Comparison of ENCODE assay signal across 19 cellular contexts in genomic region chr2:53820711-53821110, GRCh38.
"Had no signal": no experiment of that assay in that cellular context is flagged by ENCODE, and none has a peak within 500 bp of the region (broad histone marks: within the 10 kb centered on the region; RNA-seq: fewer than 3 reads in every experiment).

No MANE protein-coding gene starts in this region.

- H3K27me3 ChIP-seq: heart right ventricle, neutrophil, sigmoid colon, stomach, transverse colon had no signal

- H3K27ac ChIP-seq: heart right ventricle, neutrophil, psoas muscle, sigmoid colon, skin epidermis, stomach, thoracic aorta had no signal

- H3K4me1 ChIP-seq: psoas muscle, sigmoid colon had no signal

- DNase-seq: cortex of kidney; effector memory CD8-positive, alpha-beta T cell; heart right ventricle; hypothalamus; left ventricle myocardium superior; naive thymus-derived CD8-positive, alpha-beta T cell; psoas muscle; retina; sigmoid colon; stimulated activated CD4-positive, alpha-beta T cell treated with anti-CD3 and anti-CD28 coated beads, Interleukin-2, amount 100 ng/mL, for 24 hours; stimulated activated naive CD4-positive, alpha-beta T cell; stomach; substantia nigra; transverse colon had no signal

- ATAC-seq: effector memory CD8-positive, alpha-beta T cell; left ventricle myocardium superior; naive thymus-derived CD8-positive, alpha-beta T cell; psoas muscle had no signal

- H3K9me3 ChIP-seq: heart right ventricle, mucosa of descending colon, neutrophil, psoas muscle, sigmoid colon, stomach, thoracic aorta, transverse colon had no signal

- H3K4me3 ChIP-seq: heart right ventricle, lung, mucosa of descending colon, psoas muscle, sigmoid colon, skin epidermis, stomach, thoracic aorta, transverse colon had no signal
